Comparison of ENCODE assay signal across 1 cellular context in genomic region chr16:72055911-72056310, GRCh38.
TF ChIP-seq lines count a peak whose summit lies in the region.

No MANE protein-coding gene starts in this region.

TF ChIP-seq in liver, 16 proteins besides CTCF, POLR2A, EP300 and RAD21 (continued from another document):
- TF ChIP-seq HNF4G (IDR thresholded peaks at IDR 0.05) (no peak), RXRA (IDR thresholded peaks at IDR 0.05) (no peak), EGR1 (IDR thresholded peaks at IDR 0.05; ENCODE audit: low read depth in 2 of 2) (no peak), HNF4A (conservative IDR thresholded peaks at IDR 0.05) (no peak), TAF1 (conservative IDR thresholded peaks at IDR 0.05) (no peak)
